In genomic region chr15:89893027-89893426, GRCh38 we compare ENCODE assay signal across 8 cellular contexts. TPM values are rescaled to one million over a fixed set of nuclear protein-coding genes. Genes with fewer than 3 reads are reported as not detected.
DNase-seq lines count a peak whose midpoint lies in the region; ATAC-seq, FAIRE-seq and TF ChIP-seq lines count a peak whose summit lies in the region.

No MANE protein-coding gene starts in this region.

- H3K4me1 ChIP-seq in ES-I3 (ENCODE audit: insufficient read depth, low read length) (0 out of 2 replicates have a peak, but pooled peaks cover under 1% of the 10 kb centered on the region), PC-3 (ENCODE audit: insufficient read depth, low read length) (peaks cover 18% of the 10 kb centered on the region), pancreas (peaks cover 5 to 17% (median 13%) of the 10 kb centered on the region in 3 donors)

- H3K79me2 ChIP-seq in PC-3 (ENCODE audit: low read length) = peaks cover 41% of the 10 kb centered on the region

- H3K27me3 ChIP-seq in PC-3 (ENCODE audit: low read length) (no peaks in the 10 kb centered on the region), pancreas (no peaks in the 10 kb centered on the region)

- no peak for ATAC-seq in PC-3
- no peak for ATAC-seq in pancreas
- ATAC-seq in HG02938 (IDR thresholded peaks at IDR 0.05; ENCODE audit: unreplicated experiment) = no peak
- no peak for ATAC-seq in GM21619 (IDR thresholded peaks at IDR 0.05; ENCODE audit: unreplicated experiment)

- peaks cover 8% of the 10 kb centered on the region for H3F3A ChIP-seq in PC-3 (ENCODE audit: low read length, unreplicated experiment)

- H3K36me3 ChIP-seq in ES-I3 (ENCODE audit: insufficient read depth, low read length) (peaks cover 3% of the 10 kb centered on the region; the same call in 1 of the 2 replicates), PC-3 (ENCODE audit: low read depth, low read length) (peaks cover 1% of the 10 kb centered on the region; the same call in 1 of the 2 replicates), pancreas (peaks cover 0 to 5% (median 0%) of the 10 kb centered on the region in 3 donors)

- DNase-seq in PC-3 (peak; percentile 13), epithelial cell of proximal tubule (ENCODE audit: low read depth) (no peak), pancreas (no peak), NCI-H1694 (lab: John Stamatoyannopoulos, UW) (no peak), GOT3 (lab: John Stamatoyannopoulos, UW) (no peak)

- no peaks in the 10 kb centered on the region for H4K20me1 ChIP-seq in PC-3 (ENCODE audit: low read length)

- POLR2A ChIA-PET in PC-3 (lab: Charles Lee; ENCODE audit: unreplicated experiment) = interaction anchor here (0.7 kb wide), 2 partner anchors 35 to 99 kb away, joined by 3 to 7 read pairs; no protein-coding TSS in a partner anchor

- H3K9me3 ChIP-seq in ES-I3 (ENCODE audit: control insufficient read depth, insufficient read depth, low read length) (no peaks in the 10 kb centered on the region), PC-3 (ENCODE audit: low read length) (no peaks in the 10 kb centered on the region), pancreas (no peaks in the 10 kb centered on the region)

- FAIRE-seq in pancreas (lab: Jason Lieb, UNC) = no peak

- 7 to 9% methylated on average over 6 of the region's 6 CpGs for WGBS in pancreas, 2 donors

- CTCF ChIA-PET in PC-3 (lab: Charles Lee) = no interaction called here

- H3K4me3 ChIP-seq in PC-3 (ENCODE audit: low read length) (peak overlapping the region; percentile 81), epithelial cell of proximal tubule (ENCODE audit: low read depth, low read length) (peak overlapping the region; percentile 70), pancreas (peak overlapping the region; percentile 47 to 81 (median 62))

- intact Hi-C loops in PC-3 (cut with micrococcal nuclease) = loop anchor here (10.0 kb wide), 1 partner anchor 112 kb away; the partner anchor contains the start of gene ZNF710
- intact Hi-C loops in pancreas (cut with DNase I) = no loop called here

- H3K27ac ChIP-seq in PC-3 (ENCODE audit: low read length) = peak overlapping the region; percentile 96
- H3K27ac ChIP-seq in pancreas = peak overlapping the region; percentile 62 to 95 (median 88)

- H3K9ac ChIP-seq in ES-I3 (ENCODE audit: low read depth, low read length) (peak overlapping the region; percentile 83), PC-3 (ENCODE audit: low read length) (peak overlapping the region; percentile 93)

- TSS peak; percentile 14 for BruUV-seq in PC-3 (replicated peaks; lab: Mats Ljungman, UMichigan)

- peak overlapping the region; percentile 95 for H2AFZ ChIP-seq in PC-3 (ENCODE audit: low read length)

- peak overlapping the region; percentile 92 for H3K4me2 ChIP-seq in PC-3 (ENCODE audit: low read length)

- H3K9me2 ChIP-seq in PC-3 (replicated peaks; ENCODE audit: low read length) = no peaks in the 10 kb centered on the region

- TF ChIP-seq CTCF in PC-3 (conservative IDR thresholded peaks at IDR 0.05; ENCODE audit: low read depth, low read length) (no peak), epithelial cell of proximal tubule (conservative IDR thresholded peaks at IDR 0.05; ENCODE audit: low read depth, low read length) (no peak), pancreas (IDR thresholded peaks at IDR 0.05) (no peak)

RNA-seq across cellular contexts. Expression of gene AP3S2, which starts 0.8 kb away (rescaled TPM):
- total RNA-seq in PC-3 (2014; rRNA removed) (18.8 and 19.4 TPM in 2 replicates), epithelial cell of proximal tubule (22.7 and 30.5 TPM in 2 replicates), pancreas (10 to 100 TPM; 15.7 to 25.2 (median 21.2) TPM)
- 10 to 100 TPM; 11.0 to 16.6 TPM for polyA plus RNA-seq in pancreas

RNA-seq across cellular contexts. Expression of gene ARPIN, which starts 19.7 kb away (rescaled TPM):
- total RNA-seq in PC-3 (2014; rRNA removed) = 4.5 and 8.0 TPM in 2 replicates
- 9.1 and 10.4 TPM in 2 replicates for total RNA-seq in epithelial cell of proximal tubule
- total RNA-seq in pancreas = 10 to 100 TPM; 26.2 to 49.8 (median 33.0) TPM
- polyA plus RNA-seq in pancreas = 10 to 100 TPM; 12.6 to 21.6 TPM
